19 cellular contexts compared by ENCODE assay signal in the genomic region with DNA sequence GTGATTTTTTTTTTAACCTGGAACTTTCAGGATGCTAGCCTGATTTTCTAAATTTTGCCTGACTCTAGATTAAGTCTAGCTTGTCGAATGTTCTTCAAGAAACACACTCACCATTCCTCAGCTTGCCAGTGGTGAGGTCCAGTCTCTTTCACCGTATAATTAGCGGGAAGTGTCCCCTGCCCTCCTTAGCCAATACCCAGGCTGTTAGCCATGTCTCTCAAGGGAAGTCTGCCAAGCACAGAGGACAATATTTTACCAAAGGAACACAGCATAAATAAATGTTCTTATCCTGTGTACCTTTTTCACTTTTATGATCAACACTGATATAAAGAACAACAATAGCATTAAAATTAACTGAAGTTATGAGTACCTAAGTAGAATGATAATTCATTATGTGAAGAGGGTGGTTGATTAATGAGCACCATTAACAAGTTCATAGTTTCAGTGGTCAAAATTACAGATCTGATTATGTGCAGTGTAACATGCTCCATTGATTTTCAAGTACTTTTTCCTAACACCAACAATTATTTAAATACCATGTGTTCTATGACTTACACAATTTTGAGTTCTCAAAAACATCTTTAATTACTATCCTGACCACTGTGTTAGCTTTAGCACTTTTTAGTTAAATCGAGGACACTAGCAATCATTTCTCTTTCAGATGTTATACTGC.
"Had no signal": no experiment of that assay in that cellular context is flagged by ENCODE, and none has a peak within 500 bp of the region (broad histone marks: within the 10 kb centered on the region; RNA-seq: fewer than 3 reads in every experiment).

No MANE protein-coding gene starts in this region.

- H3K9me3 ChIP-seq: adrenal gland, MG63 had no signal

- DNase-seq: activated CD4-positive, alpha-beta memory T cell treated with anti-CD3 and anti-CD28 coated beads, Interleukin-2, amount 10 ng/mL, durations not matched to agents 7 days and 5 days; activated CD4-positive, alpha-beta T cell treated with anti-CD3 and anti-CD28 coated beads for 36 hours; activated CD4-positive, alpha-beta T cell treated with anti-CD3 and anti-CD28 coated beads, Interleukin-2, amount 50 U/mL, for 1 hour; activated naive CD4-positive, alpha-beta T cell treated with anti-CD3 and anti-CD28 coated beads, Interleukin-2, amount 50 U/mL, for 16 hours; activated naive CD8-positive, alpha-beta T cell treated with anti-CD3 and anti-CD28 coated beads, Interleukin-2, amount 10 ng/mL, durations not matched to agents 7 days and 5 days; activated T-cell treated with anti-CD3 and anti-CD28 coated beads for 4 hours; activated T-cell treated with anti-CD3 and anti-CD28 coated beads, Interleukin-2, amount 50 U/mL, for 48 hours; MV-4-11; NCI-H1694 treated with DMSO at 0.1 percent for 48 hours; NK-92 treated with Interleukin-12 subunit alpha and Interleukin-12 subunit beta, amount 100 ng/mL, for 24 hours; OCI-M1; T-helper 1 cell had no signal

- H3K9ac ChIP-seq: KMS-11 had no signal

- H3K36me3 ChIP-seq: adrenal gland, MG63, WERI-Rb-1 had no signal

- H3K4me1 ChIP-seq: adrenal gland had no signal

- ATAC-seq: activated CD4-positive, alpha-beta T cell treated with anti-CD3 and anti-CD28 coated beads for 36 hours; activated T-helper 17 cell treated with anti-CD3 and anti-CD28 coated beads, Interleukin-2, amount 50 U/mL, for 72 hours; Panc1 had no signal

- H3K4me2 ChIP-seq: KMS-11 had no signal

- H3K27me3 ChIP-seq: adrenal gland, MG63 had no signal

- H3K27ac ChIP-seq: adrenal gland, KMS-11, SK-N-MC, WERI-Rb-1 had no signal

- H3K4me3 ChIP-seq: adrenal gland, MG63, SK-N-MC had no signal
